ENCODE assay signal across 8 cellular contexts in the genomic region with DNA sequence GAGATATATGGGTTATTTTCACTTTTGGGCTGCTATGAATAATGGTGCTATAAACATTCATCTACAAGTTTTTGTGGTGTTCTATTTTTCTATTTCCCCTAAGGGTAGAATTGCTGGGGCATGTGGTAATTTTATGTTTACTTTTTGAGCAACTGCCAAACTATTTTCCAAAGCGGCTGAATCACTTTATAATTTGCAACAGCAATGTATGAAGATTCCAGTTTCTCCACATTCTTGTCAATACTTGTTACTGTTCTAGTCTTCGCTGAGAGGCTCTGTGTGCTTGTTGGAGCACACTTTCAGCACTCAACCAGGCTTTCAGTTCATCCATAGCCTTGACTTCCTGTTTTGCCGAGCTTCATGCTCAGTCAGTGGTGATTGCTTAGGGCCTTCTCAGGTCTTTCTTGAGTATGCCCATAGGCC. TPM values are rescaled to one million over a fixed set of nuclear protein-coding genes. Genes with fewer than 3 reads are reported as not detected.
DNase-seq lines count a peak whose midpoint lies in the region; ATAC-seq and TF ChIP-seq lines count a peak whose summit lies in the region.

No MANE protein-coding gene starts in this region.

- H3K4me1 ChIP-seq in PC-9 (replicated peaks; ENCODE audit: insufficient read depth) (peaks cover 74% of the 10 kb centered on the region), colonic mucosa (no peaks in the 10 kb centered on the region), mesodermal cell (ENCODE audit: control insufficient read depth, insufficient read depth, low read length, poor library complexity, severe bottlenecking) (peaks cover 10% of the 10 kb centered on the region)

- intact Hi-C loops in Right ventricle myocardium inferior (cut with DNase I) (no loop called here), cardiac septum (cut with DNase I) (no loop called here), PC-9 (cut with micrococcal nuclease; ENCODE audit: unreplicated experiment) (loop anchor here (1.0 to 2.0 kb wide), 3 partner anchors 14 to 41 kb away; no protein-coding TSS in a partner anchor), colonic mucosa (cut with DNase I) (no loop called here)

- ATAC-seq in Right ventricle myocardium inferior = peak; percentile 46
- peak; percentile 69 for ATAC-seq in HG02973 (IDR thresholded peaks at IDR 0.05; ENCODE audit: unreplicated experiment)

- peaks cover 46% of the 10 kb centered on the region for H3F3A ChIP-seq in PC-9 (ENCODE audit: insufficient read depth, low read depth)

- POLR2A ChIA-PET in PC-9 (lab: Charles Lee; ENCODE audit: unreplicated experiment) = interaction anchor here (0.6 kb wide), 2 partner anchors 64 to 953 kb away, joined by 3 to 4 read pairs; no protein-coding TSS in a partner anchor

- H3K9me3 ChIP-seq in PC-9 (ENCODE audit: insufficient read depth, low read depth) (no peaks in the 10 kb centered on the region), colonic mucosa (no peaks in the 10 kb centered on the region), mesodermal cell (ENCODE audit: control insufficient read depth, low read length) (no peaks in the 10 kb centered on the region)

- no peaks in the 10 kb centered on the region for H3K27me3 ChIP-seq in PC-9 (ENCODE audit: insufficient read depth, low read depth)
- no peaks in the 10 kb centered on the region for H3K27me3 ChIP-seq in colonic mucosa

- H3K4me3 ChIP-seq in PC-9 (peak overlapping the region; percentile 50; the same call in 1 of the 2 replicates), colonic mucosa (no peak overlapping the region), mesodermal cell (ENCODE audit: extremely low read depth, insufficient read depth, low read length, poor library complexity, severe bottlenecking) (no peak overlapping the region)

- H3K27ac ChIP-seq in PC-9 = peak overlapping the region; percentile 96
- H3K27ac ChIP-seq in colonic mucosa = peak overlapping the region; percentile 20
- peak overlapping the region; percentile 62 for H3K27ac ChIP-seq in mesodermal cell (ENCODE audit: low read depth, low read length, severe bottlenecking)

- no peak for DNase-seq in Right ventricle myocardium inferior (ENCODE audit: missing footprints)
- no peak for DNase-seq in cardiac septum (ENCODE audit: low spot score)
- DNase-seq in PC-9 = peak; percentile 70 to 98
- DNase-seq in colonic mucosa = no peak
- DNase-seq in HuH-7.5 (ENCODE audit: low spot score) = no peak
- DNase-seq in occipital lobe (lab: John Stamatoyannopoulos, UW) = no peak

- no peaks in the 10 kb centered on the region for H4K20me1 ChIP-seq in PC-9 (ENCODE audit: insufficient read depth)

- H3K9ac ChIP-seq in colonic mucosa (ENCODE audit: low read depth in 2 of 2, low read length in 2 of 2) = peak overlapping the region in 1 of 2 donors; percentile 38

- 75 to 77% methylated on average over 2 of the region's 3 CpGs for WGBS in mesodermal cell (ENCODE audit: insufficient coverage in 2 of 2), 2 experiments

- CTCF ChIA-PET in PC-9 (lab: Charles Lee) = interaction anchor here (0.6 kb wide), 1 partner anchor 886 kb away, joined by 4 read pairs; no protein-coding TSS in a partner anchor

- no peak for TF ChIP-seq CTCF in PC-9 (conservative IDR thresholded peaks at IDR 0.05)
- no peak for TF ChIP-seq CTCF in colonic mucosa (IDR thresholded peaks at IDR 0.05)

- H3K4me2 ChIP-seq in PC-9 = peak overlapping the region; percentile 85

- H3K9me2 ChIP-seq in PC-9 (ENCODE audit: insufficient read depth) = no peaks in the 10 kb centered on the region; the same call in 1 of the 2 replicates

- no peak overlapping the region for H2AFZ ChIP-seq in PC-9

- H3K79me2 ChIP-seq in PC-9 (ENCODE audit: low read depth) = peaks cover 90% of the 10 kb centered on the region

- BruUV-seq in PC-9 (replicated peaks; lab: Mats Ljungman, UMichigan) = no TSS peak

- no peaks in the 10 kb centered on the region; the same call in none of the 2 replicates for H3K36me3 ChIP-seq in PC-9 (ENCODE audit: low read depth)
- H3K36me3 ChIP-seq in colonic mucosa = no peaks in the 10 kb centered on the region
- no peaks in the 10 kb centered on the region for H3K36me3 ChIP-seq in mesodermal cell (ENCODE audit: control insufficient read depth, insufficient read depth, low read length)

RNA-seq across cellular contexts. Expression of a gene that starts 39.0 kb away (rescaled TPM):
- total RNA-seq in Right ventricle myocardium inferior (41.4 TPM), cardiac septum (28.0 TPM), PC-9 (2021) (133 and 159 TPM in 2 replicates), colonic mucosa (10 to 100 TPM; 20.2 to 27.6 TPM), occipital lobe (39.8 TPM)
- polyA plus RNA-seq in mesodermal cell (2013, experiment 1 of 2) = 54.2 TPM
- polyA plus RNA-seq in mesodermal cell (2013, experiment 2 of 2) = 56.3 TPM

RNA-seq across cellular contexts. Expression of a gene that starts 39.4 kb away (rescaled TPM):
- total RNA-seq in Right ventricle myocardium inferior (28.0 TPM), cardiac septum (30.8 TPM), PC-9 (2021) (44.0 and 59.4 TPM in 2 replicates), colonic mucosa (10 to 100 TPM; 30.5 to 31.7 TPM), occipital lobe (40.2 TPM)
- polyA plus RNA-seq in mesodermal cell (2013, experiment 1 of 2) = 58.0 TPM
- polyA plus RNA-seq in mesodermal cell (2013, experiment 2 of 2) = 58.8 TPM

Comparison
In these comparisons a context has a peak if more than half of its experiments do, and no peak if none do; other contexts are left out.
1. DNase-seq: peak in PC-9 (2 of 2); none in Right ventricle myocardium inferior (single experiment), cardiac septum (single experiment), colonic mucosa (single experiment), HuH-7.5 (single experiment) and occipital lobe (single experiment).
2. H3K27ac ChIP-seq: peak in every context shown above with its lines; median percentile 96 in PC-9; 62 in mesodermal cell; 20 in colonic mucosa.